In the genomic region with DNA sequence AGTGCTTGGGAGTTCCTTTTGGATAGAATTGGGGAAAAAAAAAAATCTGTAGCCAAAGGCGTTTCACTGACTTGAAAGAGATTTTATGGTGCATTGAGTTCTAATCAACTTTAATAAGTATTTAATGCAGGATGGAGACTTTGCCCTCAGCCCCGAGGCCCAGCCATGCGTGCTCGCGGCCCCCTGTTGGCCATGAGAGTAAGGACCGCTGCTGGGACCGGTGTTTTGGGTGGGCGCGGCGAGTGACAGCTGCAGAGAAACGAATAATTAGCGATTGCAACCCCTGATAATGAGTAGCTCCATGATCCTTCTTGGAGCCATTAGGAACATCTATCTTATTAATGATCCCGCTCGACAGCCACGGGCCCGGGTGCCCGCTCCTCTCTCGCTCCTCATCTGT, we compare ENCODE assay signal across 14 cellular contexts.
DNase-seq lines count a peak whose midpoint lies in the region; ATAC-seq, FAIRE-seq and TF ChIP-seq lines count a peak whose summit lies in the region.
"Had no signal": no experiment of that assay in that cellular context is flagged by ENCODE, and none has a peak within 500 bp of the region (broad histone marks: within the 10 kb centered on the region; RNA-seq: fewer than 3 reads in every experiment).

No MANE protein-coding gene starts in this region.

- H3K4me3 ChIP-seq in DND-41 (ENCODE audit: low read depth in 1 of 2, low read length in 2 of 2) (no peak overlapping the region), endodermal cell (ENCODE audit: low read length) (no peak overlapping the region), neural progenitor cell (no peak overlapping the region)
- H3K4me3 ChIP-seq: tibial artery had no signal

- in situ Hi-C loops in GM13976 (cut with MboI; ENCODE audit: low sequenced_read_pairs, unreplicated experiment) = no loop called here

- H3K27ac ChIP-seq in DND-41 (ENCODE audit: low read length) = no peak overlapping the region
- no peak overlapping the region for H3K27ac ChIP-seq in endodermal cell (ENCODE audit: low read depth, low read length)
- H3K27ac ChIP-seq in neural progenitor cell = no peak overlapping the region
- H3K27ac ChIP-seq: tibial artery had no signal

- H4K20me1 ChIP-seq in DND-41 (ENCODE audit: insufficient read depth, low read length) (no peaks in the 10 kb centered on the region), neural progenitor cell (ENCODE audit: low read depth) (no peaks in the 10 kb centered on the region)

- H3K36me3 Mint-ChIP-seq in endodermal cell (ENCODE audit: low read depth) (no peaks in the 10 kb centered on the region), neural progenitor cell (no peaks in the 10 kb centered on the region)

- peaks cover 13% of the 10 kb centered on the region for H3K9me3 Mint-ChIP-seq in endodermal cell
- H3K9me3 Mint-ChIP-seq in neural progenitor cell = peaks cover 17% of the 10 kb centered on the region

- TF ChIP-seq EP300 in Ishikawa (IDR thresholded peaks at IDR 0.05; ENCODE audit: borderline replicate concordance) = no peak

- H3F3A ChIP-seq in neural progenitor cell (ENCODE audit: low read depth) = peaks cover 7% of the 10 kb centered on the region

- peaks cover 6% of the 10 kb centered on the region for H3K27me3 ChIP-seq in DND-41 (ENCODE audit: insufficient read depth, low read length, poor library complexity)
- H3K27me3 ChIP-seq in endodermal cell (ENCODE audit: control insufficient read depth, insufficient read depth, low read length, poor library complexity, severe bottlenecking) = no peaks in the 10 kb centered on the region
- H3K27me3 ChIP-seq in neural progenitor cell = no peaks in the 10 kb centered on the region
- H3K27me3 ChIP-seq: tibial artery had no signal

- no peaks in the 10 kb centered on the region for H3K79me2 ChIP-seq in DND-41 (ENCODE audit: insufficient read depth, low read length)
- no peaks in the 10 kb centered on the region for H3K79me2 ChIP-seq in neural progenitor cell (ENCODE audit: low read depth)

- no peak for FAIRE-seq in frontal cortex (lab: Jason Lieb, UNC)
- FAIRE-seq: bronchial epithelial cell had no signal

- H3K4me2 ChIP-seq in DND-41 (ENCODE audit: insufficient read depth, low read length) = no peak overlapping the region
- H3K4me2 ChIP-seq in neural progenitor cell = no peak overlapping the region

- peaks cover 3% of the 10 kb centered on the region for H3K9me3 ChIP-seq in DND-41 (ENCODE audit: insufficient read depth, low read length, severe bottlenecking)
- peaks cover 17% of the 10 kb centered on the region for H3K9me3 ChIP-seq in endodermal cell (ENCODE audit: control insufficient read depth, low read length)
- no peaks in the 10 kb centered on the region for H3K9me3 ChIP-seq in neural progenitor cell (ENCODE audit: low read depth)

- H3K4me3 Mint-ChIP-seq in endodermal cell (no peak overlapping the region), neural progenitor cell (no peak overlapping the region)

- H3K4me1 Mint-ChIP-seq in endodermal cell (peaks cover 28% of the 10 kb centered on the region), neural progenitor cell (peaks cover 46% of the 10 kb centered on the region)

- no peak overlapping the region for H2AFZ ChIP-seq in DND-41 (ENCODE audit: low read depth, low read length)
- H2AFZ ChIP-seq in neural progenitor cell (replicated peaks) = no peak overlapping the region

- no peaks in the 10 kb centered on the region for H3K4me1 ChIP-seq in DND-41 (ENCODE audit: insufficient read depth, low read length)
- peaks cover 14% of the 10 kb centered on the region for H3K4me1 ChIP-seq in endodermal cell (ENCODE audit: control insufficient read depth, insufficient read depth, low read length)
- peaks cover 14% of the 10 kb centered on the region for H3K4me1 ChIP-seq in neural progenitor cell
- H3K4me1 ChIP-seq: tibial artery had no signal

- no peak for DNase-seq in DND-41
- DNase-seq in endodermal cell = peak; percentile 76
- peak; percentile 47 for DNase-seq in neural progenitor cell (ENCODE audit: low spot score)
- DNase-seq in activated T-cell treated with anti-CD3 and anti-CD28 coated beads, Interleukin-2, amount 50 U/mL, for 48 hours = no peak
- DNase-seq in frontal cortex (ENCODE audit: low spot score in 2 of 2) = no peak
- no peak for DNase-seq in cerebellar cortex (ENCODE audit: low spot score)
- no peak for DNase-seq in GM13976 (ENCODE audit: low spot score)
- DNase-seq: activated CD4-positive, alpha-beta T cell treated with anti-CD3 and anti-CD28 coated beads, Interleukin-2, amount 50 U/mL, for 48 hours; activated effector memory CD4-positive, alpha-beta T cell treated with anti-CD3 and anti-CD28 coated beads, Interleukin-2, amount 50 U/mL, for 16 hours; kidney glomerular epithelial cell; NCI-H187 treated with DMSO at 0.1 percent for 48 hours; tibial artery had no signal

- peaks cover 26% of the 10 kb centered on the region for H3K27me3 Mint-ChIP-seq in endodermal cell (ENCODE audit: insufficient read depth)
- H3K27me3 Mint-ChIP-seq in neural progenitor cell (ENCODE audit: insufficient read depth, low read depth) = peaks cover 9% of the 10 kb centered on the region

- H3K27ac Mint-ChIP-seq in endodermal cell (no peak overlapping the region), neural progenitor cell (no peak overlapping the region)

- H3K9ac ChIP-seq in DND-41 (ENCODE audit: low read depth, low read length) = no peak overlapping the region
- H3K9ac ChIP-seq in endodermal cell (ENCODE audit: extremely low read depth, low read length, poor library complexity, severe bottlenecking) = no peak overlapping the region
- no peak overlapping the region for H3K9ac ChIP-seq in neural progenitor cell

- ATAC-seq in DND-41 (ENCODE audit: insufficient read depth, low read depth) = no peak

- TF ChIP-seq CTCF in DND-41 (IDR thresholded peaks at IDR 0.05; ENCODE audit: borderline replicate concordance, extremely low read depth, low read length, poor library complexity, severe bottlenecking) (peak; percentile 32), endodermal cell (conservative IDR thresholded peaks at IDR 0.05) (peak; percentile 81), neural progenitor cell (IDR thresholded peaks at IDR 0.05) (peak; percentile 66), GM13976 (IDR thresholded peaks at IDR 0.05; ENCODE audit: borderline replicate concordance, control extremely low read depth, extremely low read depth, insufficient read depth, missing control alignments) (no peak)

- peak; percentile 28; the same call in 1 of the 2 replicates for TF ChIP-seq RAD21 in Ishikawa (IDR thresholded peaks at IDR 0.05; ENCODE audit: low read depth)

- 63 to 76% methylated on average over 14 to 18 of the region's 18 CpGs for WGBS in endodermal cell (ENCODE audit: insufficient coverage in 1 of 2, insufficient read length in 1 of 2), 2 experiments

- H3K36me3 ChIP-seq in DND-41 (ENCODE audit: insufficient read depth, low read length) (no peaks in the 10 kb centered on the region), endodermal cell (ENCODE audit: control insufficient read depth, insufficient read depth, low read length) (no peaks in the 10 kb centered on the region), neural progenitor cell (no peaks in the 10 kb centered on the region)
- H3K36me3 ChIP-seq: tibial artery had no signal

TF ChIP-seq in Ishikawa, 13 proteins besides CTCF, POLR2A, EP300 and RAD21:
- TF ChIP-seq EGR1 (IDR thresholded peaks at IDR 0.05) (no peak), NFIC (IDR thresholded peaks at IDR 0.05) (no peak), ZBTB7A (IDR thresholded peaks at IDR 0.05; ENCODE audit: low read depth) (no peak)
TF ChIP-seq in Ishikawa: peak in this region for 0.

Comparison
In these comparisons a context has a peak if more than half of its experiments do, and no peak if none do; other contexts are left out.
1. DNase-seq: peak in endodermal cell (single experiment) and neural progenitor cell (single experiment); none in DND-41 (single experiment), activated T-cell treated with anti-CD3 and anti-CD28 coated beads, Interleukin-2, amount 50 U/mL, for 48 hours (0 of 2), frontal cortex (0 of 2), cerebellar cortex (single experiment) and GM13976 (single experiment).